In genomic region chr22:37804886-37805857, GRCh38 we compare ENCODE assay signal across 1 cellular context.
TF ChIP-seq lines count a peak whose summit lies in the region.

No MANE protein-coding gene starts in this region.

TF ChIP-seq in GM12878, 131 proteins besides CTCF, POLR2A, EP300 and RAD21 (continues in another document):
- no peak for TF ChIP-seq KDM1A (IDR thresholded peaks at IDR 0.05; ENCODE audit: borderline replicate concordance)
- TF ChIP-seq SUZ12 (IDR thresholded peaks at IDR 0.05; ENCODE audit: unreplicated experiment), result peak; percentile 64
- TF ChIP-seq EED (IDR thresholded peaks at IDR 0.05; ENCODE audit: low read depth), result peak; percentile 59; the same call in 1 of the 2 replicates
- TF ChIP-seq SMC3 (IDR thresholded peaks at IDR 0.05; ENCODE audit: borderline replicate concordance, low read length), result no peak
- no peak for TF ChIP-seq HDAC2 (IDR thresholded peaks at IDR 0.05)
- no peak for TF ChIP-seq SIN3A (IDR thresholded peaks at IDR 0.05; ENCODE audit: low read depth, low read length)
- no peak for TF ChIP-seq HCFC1 (IDR thresholded peaks at IDR 0.05; ENCODE audit: low read length)
- peak; percentile 25; the same call in 1 of the 2 replicates for TF ChIP-seq GATAD2B (conservative IDR thresholded peaks at IDR 0.05; ENCODE audit: low read depth)
- no peak for TF ChIP-seq ASH2L (IDR thresholded peaks at IDR 0.05; ENCODE audit: borderline replicate concordance, low read depth)
- TF ChIP-seq ZNF274 (IDR thresholded peaks at IDR 0.05; ENCODE audit: insufficient read depth, insufficient read length), result no peak
- TF ChIP-seq IRF5 (IDR thresholded peaks at IDR 0.05; ENCODE audit: borderline replicate concordance), result no peak
- TF ChIP-seq SREBF1 (IDR thresholded peaks at IDR 0.05; ENCODE audit: low read length), result no peak
- TF ChIP-seq GABPA (IDR thresholded peaks at IDR 0.05; ENCODE audit: low read depth), result no peak
- no peak for TF ChIP-seq YBX1 (IDR thresholded peaks at IDR 0.05)
- no peak for TF ChIP-seq SRF (IDR thresholded peaks at IDR 0.05; ENCODE audit: low read depth in 2 of 2, low read length in 2 of 2)
- peak; percentile 47; the same call in 1 of the 2 replicates for TF ChIP-seq POLR2AphosphoS5 (IDR thresholded peaks at IDR 0.05; ENCODE audit: low read length)
- no peak for TF ChIP-seq USF1 (IDR thresholded peaks at IDR 0.05; ENCODE audit: borderline replicate concordance, extremely low read length, insufficient read depth, low read depth, low read length)
- TF ChIP-seq STAT1 (conservative IDR thresholded peaks at IDR 0.05), result no peak
- TF ChIP-seq BHLHE40 (IDR thresholded peaks at IDR 0.05; ENCODE audit: borderline replicate concordance in 1 of 2, low read depth in 2 of 2, low read length in 1 of 2), result no peak
- TF ChIP-seq KLF5 (IDR thresholded peaks at IDR 0.05; ENCODE audit: partially characterized antibody), result no peak
- TF ChIP-seq RUNX3 (IDR thresholded peaks at IDR 0.05; ENCODE audit: low read length), result no peak
- no peak for TF ChIP-seq POU2F2 (IDR thresholded peaks at IDR 0.05; ENCODE audit: borderline replicate concordance, low read depth, low read length)
- TF ChIP-seq PRDM15 (CRISPR knock-in tag; IDR thresholded peaks at IDR 0.05), result no peak
- no peak for TF ChIP-seq HDAC6 (IDR thresholded peaks at IDR 0.05; ENCODE audit: unreplicated experiment)
- no peak for TF ChIP-seq BACH1 (IDR thresholded peaks at IDR 0.05; ENCODE audit: borderline replicate concordance)
- no peak for TF ChIP-seq NBN (IDR thresholded peaks at IDR 0.05)
- TF ChIP-seq SMAD5 (IDR thresholded peaks at IDR 0.05; ENCODE audit: low read depth), result no peak
- TF ChIP-seq CHD1 (IDR thresholded peaks at IDR 0.05; ENCODE audit: low read depth, low read length), result no peak
- no peak for TF ChIP-seq NR2C2 (IDR thresholded peaks at IDR 0.05; ENCODE audit: borderline replicate concordance, control insufficient read depth, insufficient read length, low read depth)
- TF ChIP-seq RB1 (IDR thresholded peaks at IDR 0.05; ENCODE audit: borderline replicate concordance), result no peak
- TF ChIP-seq E2F4 (IDR thresholded peaks at IDR 0.05; ENCODE audit: low read depth, low read length), result no peak
- TF ChIP-seq YY1 (IDR thresholded peaks at IDR 0.05; ENCODE audit: low read depth, low read length), result peak; percentile 74
- TF ChIP-seq RFX5 (IDR thresholded peaks at IDR 0.05; ENCODE audit: low read depth, low read length), result no peak
- no peak for TF ChIP-seq IKZF2 (IDR thresholded peaks at IDR 0.05)
- TF ChIP-seq ETV6 (conservative IDR thresholded peaks at IDR 0.05 in 1 of 2, IDR thresholded peaks at IDR 0.05 in 1 of 2; ENCODE audit: borderline replicate concordance in 1 of 2, low read depth in 1 of 2), result no peak
- TF ChIP-seq EZH2 (IDR thresholded peaks at IDR 0.05; ENCODE audit: borderline replicate concordance, control insufficient read depth, low read depth, low read length), result 0 out of 2 replicates have a peak, but pooled peaks have one; percentile 28
- TF ChIP-seq EGR1 (IDR thresholded peaks at IDR 0.05; ENCODE audit: borderline replicate concordance in 1 of 2, low read depth in 2 of 2, low read length in 2 of 2), result peak in 1 of 2 experiments; percentile 16; a peak in 1 of 3 replicates
- TF ChIP-seq E4F1 (IDR thresholded peaks at IDR 0.05; ENCODE audit: borderline replicate concordance, partially characterized antibody), result no peak
- TF ChIP-seq CEBPZ (IDR thresholded peaks at IDR 0.05; ENCODE audit: low read depth, low read length), result no peak
- 0 out of 2 replicates have a peak, but pooled peaks have one; percentile 36 for TF ChIP-seq IKZF1 (conservative IDR thresholded peaks at IDR 0.05)
- TF ChIP-seq TAF1 (IDR thresholded peaks at IDR 0.05; ENCODE audit: borderline replicate concordance, low read depth, low read length), result peak; percentile 39; the same call in 1 of the 2 replicates
- no peak for TF ChIP-seq CREM (IDR thresholded peaks at IDR 0.05; ENCODE audit: low read depth)
- no peak for TF ChIP-seq TCF3 (IDR thresholded peaks at IDR 0.05; ENCODE audit: borderline replicate concordance, insufficient read depth, low read depth, low read length)
- no peak for TF ChIP-seq TCF7 (IDR thresholded peaks at IDR 0.05; ENCODE audit: borderline replicate concordance)
- TF ChIP-seq ZBTB11 (CRISPR knock-in tag; IDR thresholded peaks at IDR 0.05), result no peak
- no peak for TF ChIP-seq TBL1XR1 (IDR thresholded peaks at IDR 0.05; ENCODE audit: low read depth, low read length)
- TF ChIP-seq ELK1 (IDR thresholded peaks at IDR 0.05; ENCODE audit: low read depth, low read length), result no peak
- TF ChIP-seq IRF4 (IDR thresholded peaks at IDR 0.05; ENCODE audit: low read depth, low read length), result no peak
